In genomic region chr6:17418281-17419188, GRCh38 we compare ENCODE assay signal across 9 cellular contexts. TPM values are rescaled to one million over a fixed set of nuclear protein-coding genes. Genes with fewer than 3 reads are reported as not detected.
DNase-seq lines count a peak whose midpoint lies in the region; ATAC-seq and TF ChIP-seq lines count a peak whose summit lies in the region.
"Had no signal": no experiment of that assay in that cellular context is flagged by ENCODE, and none has a peak within 500 bp of the region (broad histone marks: within the 10 kb centered on the region; RNA-seq: fewer than 3 reads in every experiment).

No MANE protein-coding gene starts in this region.

- H3K27ac ChIP-seq in Panc1 (ENCODE audit: low read length): peak overlapping the region; percentile 49

- TF ChIP-seq POLR2A in GM18505 (IDR thresholded peaks at IDR 0.05; ENCODE audit: borderline replicate concordance, extremely low read depth, insufficient read depth, insufficient read length): no peak

- DNase-seq in EH (ENCODE audit: low read depth) (peak; percentile 92), Panc1 (ENCODE audit: low read depth, low spot score) (no peak), fibroblast of peridontal ligament (ENCODE audit: extremely low read depth) (peak; percentile 93), putamen (ENCODE audit: low spot score) (peak; percentile 12)
- DNase-seq: kidney had no signal

- intact Hi-C loops in Panc1 (cut with micrococcal nuclease; ENCODE audit: unreplicated experiment): no loop called here

- no peak for TF ChIP-seq CTCF in Panc1 (IDR thresholded peaks at IDR 0.05)

- H3K4me1 ChIP-seq in Panc1 (ENCODE audit: control insufficient read depth, insufficient read depth, low read length): peaks cover 27% of the 10 kb centered on the region

- H3K27me3 ChIP-seq in Panc1 (ENCODE audit: control insufficient read depth, insufficient read depth, low read length): no peaks in the 10 kb centered on the region

- ATAC-seq in Panc1 (peak; percentile 68), GM18861 (IDR thresholded peaks at IDR 0.05; ENCODE audit: unreplicated experiment) (no peak), HG02885 (IDR thresholded peaks at IDR 0.05; ENCODE audit: poor library complexity, unreplicated experiment) (no peak), GM18505 (IDR thresholded peaks at IDR 0.05; ENCODE audit: unreplicated experiment) (no peak), GM19351 (IDR thresholded peaks at IDR 0.05; ENCODE audit: unreplicated experiment) (no peak)

- BruUV-seq in Panc1 (replicated peaks; lab: Mats Ljungman, UMichigan): no TSS peak

- H3K9me3 ChIP-seq in Panc1 (ENCODE audit: control insufficient read depth, insufficient read depth, low read depth, low read length): no peaks in the 10 kb centered on the region

- POLR2A ChIA-PET in Panc1 (lab: Charles Lee): no interaction called here

- CTCF ChIA-PET in Panc1 (lab: Charles Lee): interaction anchor here (1.1 kb wide), 1 partner anchor 10 kb away, joined by 3 read pairs; no protein-coding TSS in a partner anchor

- in situ Hi-C loops in Panc1 (cut with HindIII; ENCODE audit: low pct_unique_long_range_greater_than_20kb, low sequenced_read_pairs): no loop called here

- no peaks in the 10 kb centered on the region; the same call in 1 of the 2 replicates for H3K36me3 ChIP-seq in Panc1 (ENCODE audit: control insufficient read depth, insufficient read depth, low read length)

- no peak overlapping the region for H3K4me3 ChIP-seq in Panc1 (ENCODE audit: low read depth in 2 of 2, low read length in 2 of 2)

RNA-seq across cellular contexts. Expression of gene CAP2, which starts 25.1 kb away (rescaled TPM):
- 37.0 TPM for total RNA-seq in Panc1 (2021; ENCODE audit: unreplicated experiment)
- 46.3 TPM for polyA plus RNA-seq in Panc1 (2012; ENCODE audit: insufficient read length)
